ENCODE assay signal across 10 cellular contexts in genomic region chr11:134120921-134121526, GRCh38. TPM values are rescaled to one million over a fixed set of nuclear protein-coding genes. Genes with fewer than 3 reads are reported as not detected.
A peak's percentile ranks its signal among the peaks of the same experiment; 100 is the strongest.
DNase-seq lines count a peak whose midpoint lies in the region; ATAC-seq, FAIRE-seq and TF ChIP-seq lines count a peak whose summit lies in the region.
"Had no signal": no experiment of that assay in that cellular context is flagged by ENCODE, and none has a peak within 500 bp of the region (broad histone marks: within the 10 kb centered on the region; RNA-seq: fewer than 3 reads in every experiment).

No MANE protein-coding gene starts in this region.

- H3K79me2 ChIP-seq in HepG2 (ENCODE audit: insufficient read depth, low read length) (no peaks in the 10 kb centered on the region), PC-3 (ENCODE audit: low read length) (no peaks in the 10 kb centered on the region)

- peak overlapping the region in 1 of 2 donors; percentile 1 for H3K27ac ChIP-seq in liver (ENCODE audit: low read depth in 1 of 2, low read length in 2 of 2)
- H3K27ac ChIP-seq in HepG2 (ENCODE audit: extremely low read length, insufficient read depth, low read length): no peak overlapping the region
- peak overlapping the region; percentile 83 to 91 for H3K27ac ChIP-seq in aorta (ENCODE audit: low read depth in 1 of 2, low read length in 2 of 2)
- H3K27ac ChIP-seq in PC-3 (ENCODE audit: low read length): no peak overlapping the region
- H3K27ac ChIP-seq: A549 had no signal

- intact Hi-C loops in HepG2 (cut with micrococcal nuclease; ENCODE audit: unreplicated experiment) (no loop called here), aorta (cut with DNase I) (no loop called here), PC-3 (cut with micrococcal nuclease) (loop anchor here (10.0 kb wide), 1 partner anchor 46 kb away; no protein-coding TSS in a partner anchor)

- WGBS in liver: 62% methylated on average over 9 of the region's 9 CpGs
- 45% methylated on average over 9 of the region's 9 CpGs for WGBS in HepG2 (ENCODE audit: low lambda C conversion rate)
- 1 to 4% methylated on average over 9 of the region's 9 CpGs for WGBS in aorta, 2 donors

- H3K36me3 ChIP-seq in liver (ENCODE audit: control insufficient read depth in 4 of 4, insufficient read depth in 3 of 4, low read depth in 1 of 4, low read length in 3 of 4) (no peaks in the 10 kb centered on the region), HepG2 (replicated peaks in 1 of 2; ENCODE audit: control insufficient read depth in 1 of 2, insufficient read depth in 2 of 2, low read length in 2 of 2) (no peaks in the 10 kb centered on the region), aorta (ENCODE audit: control insufficient read depth in 1 of 2, insufficient read depth in 2 of 2, low read length in 1 of 2) (no peaks in the 10 kb centered on the region), PC-3 (ENCODE audit: low read depth, low read length) (no peaks in the 10 kb centered on the region)

- no peak for TF ChIP-seq EP300 in HepG2 (IDR thresholded peaks at IDR 0.05; ENCODE audit: low read depth in 2 of 2, low read length in 2 of 2)
- no peak for TF ChIP-seq EP300 in HepG2 (CRISPR knock-in tag; IDR thresholded peaks at IDR 0.05; ENCODE audit: borderline replicate concordance)

- no peak for TF ChIP-seq POLR2A in HepG2 (IDR thresholded peaks at IDR 0.05; ENCODE audit: insufficient read depth in 1 of 2, low read depth in 2 of 2, low read length in 2 of 2)

- H3K9me2 ChIP-seq in PC-3 (replicated peaks; ENCODE audit: low read length): no peaks in the 10 kb centered on the region

- CTCF ChIA-PET in HepG2 (lab: Yijun Ruan, JAX; ENCODE audit: low intra/inter-chr PET ratio, low total read pairs) (no interaction called here), PC-3 (lab: Charles Lee) (no interaction called here)

- H3K4me1 ChIP-seq in liver (ENCODE audit: control insufficient read depth in 4 of 4, insufficient read depth in 4 of 4, low read length in 3 of 4) (peaks cover 0 to 3% (median 0%) of the 10 kb centered on the region in 4 donors), HepG2 (ENCODE audit: insufficient read depth, low read length) (no peaks in the 10 kb centered on the region), aorta (ENCODE audit: control insufficient read depth in 1 of 2, insufficient read depth in 2 of 2, low read length in 2 of 2) (peaks cover 3 to 7% of the 10 kb centered on the region in 2 donors), PC-3 (ENCODE audit: insufficient read depth, low read length) (no peaks in the 10 kb centered on the region)
- H3K4me1 ChIP-seq: A549 had no signal

- peaks cover 61% of the 10 kb centered on the region for H3K4me1 Mint-ChIP-seq in neural crest cell
- peaks cover 33% of the 10 kb centered on the region for H3K4me1 Mint-ChIP-seq in nephron progenitor cell

- BruUV-seq in HepG2 (replicated peaks; lab: Mats Ljungman, UMichigan) (no TSS peak), PC-3 (replicated peaks; lab: Mats Ljungman, UMichigan) (no TSS peak)

- no peak for TF ChIP-seq RAD21 in liver (IDR thresholded peaks at IDR 0.05)
- no peak for TF ChIP-seq RAD21 in HepG2 (CRISPR knock-in tag; IDR thresholded peaks at IDR 0.05)

- H3K4me2 ChIP-seq in HepG2 (ENCODE audit: low read depth, low read length) (no peak overlapping the region), PC-3 (ENCODE audit: low read length) (no peak overlapping the region)
- H3K4me2 ChIP-seq: A549 had no signal

- no peak overlapping the region for H3K9ac ChIP-seq in liver (ENCODE audit: low read depth in 1 of 2, low read length in 2 of 2)
- H3K9ac ChIP-seq in HepG2 (ENCODE audit: insufficient read depth, low read depth, low read length): no peak overlapping the region
- H3K9ac ChIP-seq in PC-3 (ENCODE audit: low read length): no peak overlapping the region

- H3K4me3 ChIP-seq in liver (ENCODE audit: low read depth in 1 of 3, low read length in 3 of 3) (no peak overlapping the region), HepG2 (replicated peaks in 1 of 3; ENCODE audit: insufficient read depth in 1 of 3, low read depth in 2 of 3, low read length in 3 of 3) (no peak overlapping the region), fibroblast of villous mesenchyme (ENCODE audit: low read depth, low read length) (peak overlapping the region; percentile 26), aorta (ENCODE audit: low read length in 2 of 2) (peak overlapping the region; percentile 13 to 30), PC-3 (ENCODE audit: low read length) (no peak overlapping the region)
- H3K4me3 ChIP-seq: A549 had no signal

- ATAC-seq in HepG2 (no peak), aorta (ENCODE audit: low FRiP score) (peak; percentile 68), GM18868 (IDR thresholded peaks at IDR 0.05; ENCODE audit: unreplicated experiment) (no peak), PC-3 (no peak)
- ATAC-seq: A549 had no signal

- POLR2A ChIA-PET in HepG2 (lab: Yijun Ruan, JAX): no interaction called here
- POLR2A ChIA-PET in PC-3 (lab: Charles Lee; ENCODE audit: unreplicated experiment): no interaction called here

- no peaks in the 10 kb centered on the region for H3K9me3 Mint-ChIP-seq in neural crest cell
- no peaks in the 10 kb centered on the region for H3K9me3 Mint-ChIP-seq in nephron progenitor cell

- H4K20me1 ChIP-seq in HepG2 (ENCODE audit: insufficient read depth, low read length): no peaks in the 10 kb centered on the region
- no peaks in the 10 kb centered on the region for H4K20me1 ChIP-seq in PC-3 (ENCODE audit: low read length)

- H2AFZ ChIP-seq in HepG2 (ENCODE audit: low read length) (no peak overlapping the region), PC-3 (ENCODE audit: low read length) (no peak overlapping the region)

- no peak for TF ChIP-seq CTCF in liver (IDR thresholded peaks at IDR 0.05; ENCODE audit: low read depth, low read length, missing input control)
- TF ChIP-seq CTCF in HepG2 (CRISPR knock-in tag; IDR thresholded peaks at IDR 0.05): no peak
- TF ChIP-seq CTCF in fibroblast of villous mesenchyme (IDR thresholded peaks at IDR 0.05; ENCODE audit: insufficient read depth, low read depth, low read length): no peak
- TF ChIP-seq CTCF in neural crest cell (conservative IDR thresholded peaks at IDR 0.05): no peak
- TF ChIP-seq CTCF in PC-3 (conservative IDR thresholded peaks at IDR 0.05; ENCODE audit: low read depth, low read length): no peak
- TF ChIP-seq CTCF in nephron progenitor cell (IDR thresholded peaks at IDR 0.05): no peak

- no peaks in the 10 kb centered on the region for H3F3A ChIP-seq in PC-3 (ENCODE audit: low read length, unreplicated experiment)

- FAIRE-seq in HepG2 (lab: Jason Lieb, UNC): no peak
- FAIRE-seq: A549, GM18507 had no signal

- H3K36me3 Mint-ChIP-seq in neural crest cell (ENCODE audit: low read depth) (no peaks in the 10 kb centered on the region), nephron progenitor cell (ENCODE audit: low read depth) (peaks cover 8% of the 10 kb centered on the region)

- DNase-seq in HepG2 (ENCODE audit: low spot score): no peak
- peak; percentile 66 for DNase-seq in fibroblast of villous mesenchyme (ENCODE audit: low read depth)
- DNase-seq in neural crest cell (ENCODE audit: low read depth, low spot score): no peak
- DNase-seq in aorta: peak in 1 of 2 donors; percentile 55
- DNase-seq in PC-3: no peak
- DNase-seq in nephron progenitor cell: no peak

- H3K27me3 ChIP-seq in liver (ENCODE audit: control insufficient read depth in 4 of 4, insufficient read depth in 4 of 4, low read length in 3 of 4) (no peaks in the 10 kb centered on the region), HepG2 (ENCODE audit: control insufficient read depth in 1 of 2, insufficient read depth in 2 of 2, low read length in 2 of 2) (peaks cover 1 to 21% of the 10 kb centered on the region in 2 experiments; a peak in 3 of 5 replicates), aorta (ENCODE audit: control insufficient read depth in 1 of 2, insufficient read depth in 2 of 2, low read length in 1 of 2) (no peaks in the 10 kb centered on the region), PC-3 (ENCODE audit: low read length) (peaks cover 92% of the 10 kb centered on the region)

- H3K27me3 Mint-ChIP-seq in neural crest cell (ENCODE audit: low read depth) (peaks cover 18% of the 10 kb centered on the region), nephron progenitor cell (ENCODE audit: low read depth, poor library complexity) (peaks cover 26% of the 10 kb centered on the region)

- in situ Hi-C loops in HepG2 (cut with HindIII; ENCODE audit: extremely low pct_ligation_motif_present, low pct_unique_long_range_greater_than_20kb): no loop called here

- H3K9me3 ChIP-seq in liver (ENCODE audit: control insufficient read depth in 4 of 4, low read length in 3 of 4) (no peaks in the 10 kb centered on the region), HepG2 (ENCODE audit: low read length) (no peaks in the 10 kb centered on the region), aorta (ENCODE audit: control insufficient read depth, low read length) (no peaks in the 10 kb centered on the region), PC-3 (ENCODE audit: low read length) (no peaks in the 10 kb centered on the region)
- H3K9me3 ChIP-seq: A549 had no signal

- H3K4me3 Mint-ChIP-seq in neural crest cell (peak overlapping the region; percentile 27), nephron progenitor cell (no peak overlapping the region)

- H3K27ac Mint-ChIP-seq in neural crest cell (ENCODE audit: unreplicated experiment) (peak overlapping the region; percentile 90), nephron progenitor cell (no peak overlapping the region)

RNA-seq across cellular contexts. Expression of gene JAM3, which starts 52.2 kb away (rescaled TPM):
- total RNA-seq in liver (1 to 10 TPM; 2.5 to 4.3 TPM), HepG2 (2016; rRNA removed; fragmentation: Illumina TruSeq; extraction: Trizol) (2.0 and 2.8 TPM in 2 replicates), fibroblast of villous mesenchyme (39.6 and 48.8 TPM in 2 replicates), neural crest cell (98.6 and 99.9 TPM in 2 replicates), aorta (100 to 1,000 TPM in 1 of 2 donors, 10 to 100 TPM in 1; 94.9 to 102 TPM), PC-3 (2014; rRNA removed) (1.6 and 3.1 TPM in 2 replicates)
- polyA plus RNA-seq in liver (1 to 10 TPM; 1.6 to 1.7 TPM), HepG2 (2011; rRNA removed) (0.71 and 0.98 TPM in 2 replicates), aorta (10 to 100 TPM; 22.2 to 56.8 TPM)
- total RNA-seq in HepG2 (2016; cell fraction: cytosol; rRNA removed; fragmentation: Illumina TruSeq; extraction: Trizol; ENCODE audit: low read depth): 0.20 and 0.26 TPM in 2 replicates
- total RNA-seq in HepG2 (2016; cell fraction: insoluble cytoplasmic fraction; rRNA removed; fragmentation: Illumina TruSeq; extraction: Trizol): 1.3 and 2.8 TPM in 2 replicates
- total RNA-seq in HepG2 (2016; cell fraction: membrane; rRNA removed; fragmentation: Illumina TruSeq; extraction: Trizol): 0.87 and 0.96 TPM in 2 replicates
- total RNA-seq in HepG2 (2016; cell fraction: nucleus; rRNA removed; fragmentation: Illumina TruSeq; extraction: Trizol): 2.9 and 3.8 TPM in 2 replicates
- polyA plus RNA-seq in HepG2 (2011; cell fraction: cytosol; rRNA removed): 0.83 and 1.1 TPM in 2 replicates
- polyA plus RNA-seq in HepG2 (2011; cell fraction: nucleus; rRNA removed): 1.2 and 1.7 TPM in 2 replicates
- 0.97 and 1.0 TPM in 2 replicates for polyA plus RNA-seq in HepG2 (2012)
- 0.15 TPM in 2 replicates for polyA plus RNA-seq in HepG2 (2016; cell fraction: cytosol; fragmentation: Illumina TruSeq; extraction: Trizol; ENCODE audit: low read depth)
- 1.6 and 1.7 TPM in 2 replicates for polyA plus RNA-seq in HepG2 (2016; cell fraction: insoluble cytoplasmic fraction; fragmentation: Illumina TruSeq; extraction: Trizol; ENCODE audit: low read depth)
- polyA plus RNA-seq in HepG2 (2016; cell fraction: membrane; fragmentation: Illumina TruSeq; extraction: Trizol; ENCODE audit: low read depth): 0.31 and 0.49 TPM in 2 replicates
- polyA plus RNA-seq in HepG2 (2016; cell fraction: nucleus; fragmentation: Illumina TruSeq; extraction: Trizol; ENCODE audit: insufficient read depth, low read depth): 5.8 and 6.6 TPM in 2 replicates
- 1.6 TPM in 1 of 2 replicates, not detected in the other for polyA minus RNA-seq in HepG2 (2011; rRNA and poly(A)+ RNA removed; ENCODE audit: low replicate concordance)
- polyA minus RNA-seq in HepG2 (2011; cell fraction: cytosol; rRNA and poly(A)+ RNA removed): 1.1 and 1.2 TPM in 2 replicates
- polyA minus RNA-seq in HepG2 (2011; cell fraction: nucleus; rRNA and poly(A)+ RNA removed): 0.37 and 0.39 TPM in 2 replicates

Comparison
In these comparisons a context has a peak if more than half of its experiments do, and no peak if none do; other contexts are left out.
1. H3K27ac ChIP-seq: peak in aorta (2 of 2); none in HepG2 (single experiment) and PC-3 (single experiment).
2. H3K4me3 ChIP-seq: peak in fibroblast of villous mesenchyme (single experiment) and aorta (2 of 2); none in liver (0 of 3), HepG2 (0 of 3) and PC-3 (single experiment).